14 cellular contexts compared by ENCODE assay signal in genomic region chr10:13993169-13993568, GRCh38.
A peak's percentile ranks its signal among the peaks of the same experiment; 100 is the strongest.
DNase-seq lines count a peak whose midpoint lies in the region; ATAC-seq and TF ChIP-seq lines count a peak whose summit lies in the region.
"Had no signal": no experiment of that assay in that cellular context is flagged by ENCODE, and none has a peak within 500 bp of the region (broad histone marks: within the 10 kb centered on the region; RNA-seq: fewer than 3 reads in every experiment).

No MANE protein-coding gene starts in this region.

- peaks cover 13% of the 10 kb centered on the region for H3K4me1 ChIP-seq in CD4-positive, CD25-positive, alpha-beta regulatory T cell (ENCODE audit: control insufficient read depth, insufficient read depth, low read length, poor library complexity, severe bottlenecking)
- H3K4me1 ChIP-seq in neuronal stem cell (ENCODE audit: control insufficient read depth in 2 of 2, insufficient read depth in 1 of 2, low read depth in 1 of 2, low read length in 2 of 2) = peaks cover 13 to 22% of the 10 kb centered on the region in 2 donors
- H3K4me1 ChIP-seq: Caco-2 had no signal

- no peak overlapping the region for H4K8ac ChIP-seq in neuronal stem cell (ENCODE audit: low read depth, low read length)

- H4K91ac ChIP-seq in neuronal stem cell (ENCODE audit: low read depth, low read length, poor library complexity) = no peak overlapping the region

- CTCF ChIA-PET in activated naive CD4-positive, alpha-beta T cell treated with anti-CD3 and anti-CD28 coated beads for 36 hours (lab: Charles Lee) = interaction anchor here (0.6 to 0.7 kb wide), 3 partner anchors 61 to 274 kb away, joined by 3 read pairs; no protein-coding TSS in a partner anchor

- H3K4me2 ChIP-seq in neuronal stem cell (ENCODE audit: insufficient read depth, low read length, poor library complexity, severe bottlenecking) = no peak overlapping the region
- H3K4me2 ChIP-seq: GM23338 had no signal

- intact Hi-C loops in left colon (cut with DNase I, micrococcal nuclease) = no loop called here
- intact Hi-C loops in activated naive CD4-positive, alpha-beta T cell treated with anti-CD3 and anti-CD28 coated beads for 36 hours (cut with micrococcal nuclease) = no loop called here

- no CpG with 5 or more reads among the region's 2 CpGs for WGBS in neuronal stem cell (ENCODE audit: extremely low coverage in 2 of 2, insufficient read length in 2 of 2, insufficient replicate concordance in 1 of 2), 2 donors

- ATAC-seq in CD4-positive, CD25-positive, alpha-beta regulatory T cell (ENCODE audit: low read depth in 2 of 2) = no peak
- ATAC-seq in GM18517 (IDR thresholded peaks at IDR 0.05; ENCODE audit: unreplicated experiment) (no peak), left colon (no peak)
- ATAC-seq: GM23338 had no signal

- H3K23ac ChIP-seq in neuronal stem cell (ENCODE audit: low read depth, low read length, poor library complexity) = no peak overlapping the region

- no peaks in the 10 kb centered on the region for H3K27me3 Mint-ChIP-seq in CD4-positive, CD25-positive, alpha-beta regulatory T cell
- H3K27me3 Mint-ChIP-seq in activated naive CD4-positive, alpha-beta T cell treated with anti-CD3 and anti-CD28 coated beads for 36 hours (ENCODE audit: low read depth) = no peaks in the 10 kb centered on the region

- peak overlapping the region in 1 of 4 donors; percentile 13 for H3K4me3 Mint-ChIP-seq in CD4-positive, CD25-positive, alpha-beta regulatory T cell
- H3K4me3 Mint-ChIP-seq in activated naive CD4-positive, alpha-beta T cell treated with anti-CD3 and anti-CD28 coated beads for 36 hours = no peak overlapping the region
- H3K4me3 Mint-ChIP-seq: effector memory CD8-positive, alpha-beta T cell; GM23338 had no signal

- no peak overlapping the region for H2BK5ac ChIP-seq in neuronal stem cell (ENCODE audit: low read length)

- DNase-seq in CD4-positive, CD25-positive, alpha-beta regulatory T cell = no peak
- DNase-seq in NCI-H226 (peak; percentile 61), epithelial cell of proximal tubule (ENCODE audit: low read depth) (peak; percentile 25), neuronal stem cell (ENCODE audit: low spot score) (no peak), ecto neural progenitor cell (ENCODE audit: low spot score) (no peak), left colon (no peak)
- DNase-seq in activated naive CD4-positive, alpha-beta T cell treated with anti-CD3 and anti-CD28 coated beads for 36 hours = no peak
- DNase-seq: anterior cingulate cortex; Caco-2; effector memory CD8-positive, alpha-beta T cell; NCI-H1417; NCI-H69 had no signal

- H3K36me3 Mint-ChIP-seq in CD4-positive, CD25-positive, alpha-beta regulatory T cell = no peaks in the 10 kb centered on the region
- no peaks in the 10 kb centered on the region for H3K36me3 Mint-ChIP-seq in activated naive CD4-positive, alpha-beta T cell treated with anti-CD3 and anti-CD28 coated beads for 36 hours (ENCODE audit: low read depth)

- no peak overlapping the region for H3K18ac ChIP-seq in neuronal stem cell (ENCODE audit: low read length)

- H3K4me1 Mint-ChIP-seq in CD4-positive, CD25-positive, alpha-beta regulatory T cell = peaks cover 15 to 57% (median 29%) of the 10 kb centered on the region in 4 donors
- peaks cover 10% of the 10 kb centered on the region for H3K4me1 Mint-ChIP-seq in activated naive CD4-positive, alpha-beta T cell treated with anti-CD3 and anti-CD28 coated beads for 36 hours (ENCODE audit: low read depth)

- no peaks in the 10 kb centered on the region for H3K36me3 ChIP-seq in CD4-positive, CD25-positive, alpha-beta regulatory T cell (ENCODE audit: control insufficient read depth, insufficient read depth, low read length)
- no peaks in the 10 kb centered on the region for H3K36me3 ChIP-seq in neuronal stem cell (replicated peaks in 1 of 2; ENCODE audit: control insufficient read depth in 2 of 2, insufficient read depth in 2 of 2, low read length in 2 of 2)

- H3K4me3 ChIP-seq in CD4-positive, CD25-positive, alpha-beta regulatory T cell (ENCODE audit: low read depth, low read length) = no peak overlapping the region
- no peak overlapping the region for H3K4me3 ChIP-seq in epithelial cell of proximal tubule (ENCODE audit: low read depth, low read length)
- no peak overlapping the region for H3K4me3 ChIP-seq in neuronal stem cell (ENCODE audit: low read length in 2 of 2)
- H3K4me3 ChIP-seq: GM23338 had no signal

- no peaks in the 10 kb centered on the region for H3K27me3 ChIP-seq in CD4-positive, CD25-positive, alpha-beta regulatory T cell (ENCODE audit: control insufficient read depth, insufficient read depth, low read length)
- H3K27me3 ChIP-seq in neuronal stem cell (ENCODE audit: control insufficient read depth in 3 of 3, insufficient read depth in 3 of 3, low read depth in 1 of 3, low read length in 3 of 3) = no peaks in the 10 kb centered on the region

- TF ChIP-seq CTCF in epithelial cell of proximal tubule (conservative IDR thresholded peaks at IDR 0.05; ENCODE audit: low read depth, low read length) = no peak

- H3K9ac ChIP-seq in neuronal stem cell (ENCODE audit: low read depth, low read length, poor library complexity) = no peak overlapping the region

- no peak overlapping the region for H2AK5ac ChIP-seq in neuronal stem cell (ENCODE audit: low read depth, low read length)

- no peak overlapping the region for H2BK120ac ChIP-seq in neuronal stem cell (ENCODE audit: low read depth, low read length)

- peak overlapping the region in 2 of 3 donors; percentile 9 to 82 for H3K27ac Mint-ChIP-seq in CD4-positive, CD25-positive, alpha-beta regulatory T cell
- H3K27ac Mint-ChIP-seq in activated naive CD4-positive, alpha-beta T cell treated with anti-CD3 and anti-CD28 coated beads for 36 hours = no peak overlapping the region
- H3K27ac Mint-ChIP-seq: effector memory CD8-positive, alpha-beta T cell; GM23338 had no signal

- no peaks in the 10 kb centered on the region for H3K9me3 ChIP-seq in CD4-positive, CD25-positive, alpha-beta regulatory T cell (ENCODE audit: control insufficient read depth in 2 of 2, low read length in 2 of 2)
- H3K9me3 ChIP-seq in neuronal stem cell (replicated peaks in 1 of 2; ENCODE audit: control insufficient read depth in 2 of 2, insufficient read depth in 1 of 2, low read depth in 1 of 2, low read length in 2 of 2) = peaks cover 0 to 3% of the 10 kb centered on the region in 2 donors
- H3K9me3 ChIP-seq: Caco-2 had no signal

- peaks cover 0 to 6% (median 0%) of the 10 kb centered on the region in 7 donors for H3K9me3 Mint-ChIP-seq in CD4-positive, CD25-positive, alpha-beta regulatory T cell
- H3K9me3 Mint-ChIP-seq in activated naive CD4-positive, alpha-beta T cell treated with anti-CD3 and anti-CD28 coated beads for 36 hours = no peaks in the 10 kb centered on the region
- H3K9me3 Mint-ChIP-seq: effector memory CD8-positive, alpha-beta T cell; GM23338 had no signal

- no peak overlapping the region for H2BK12ac ChIP-seq in neuronal stem cell (ENCODE audit: low read length)

- H3K4ac ChIP-seq in neuronal stem cell (ENCODE audit: low read length) = no peak overlapping the region

- no peak overlapping the region for H3K27ac ChIP-seq in CD4-positive, CD25-positive, alpha-beta regulatory T cell (ENCODE audit: insufficient read depth, low read length, poor library complexity, severe bottlenecking)
- no peak overlapping the region for H3K27ac ChIP-seq in neuronal stem cell (replicated peaks; ENCODE audit: low read length)

- H3K79me1 ChIP-seq in neuronal stem cell (ENCODE audit: low read depth, low read length) = no peaks in the 10 kb centered on the region

- no peak overlapping the region for H2BK15ac ChIP-seq in neuronal stem cell (ENCODE audit: low read length)

- no peak overlapping the region for H3K14ac ChIP-seq in neuronal stem cell (ENCODE audit: low read length)

- peak overlapping the region; percentile 59 for H2AFZ ChIP-seq in neuronal stem cell (ENCODE audit: low read length)
- H2AFZ ChIP-seq: GM23338 had no signal

Comparison
In these comparisons a context has a peak if more than half of its experiments do, and no peak if none do; other contexts are left out.
1. DNase-seq: peak in NCI-H226 (single experiment) and epithelial cell of proximal tubule (single experiment); none in CD4-positive, CD25-positive, alpha-beta regulatory T cell (0 of 3), neuronal stem cell (single experiment), ecto neural progenitor cell (single experiment), left colon (0 of 2) and activated naive CD4-positive, alpha-beta T cell treated with anti-CD3 and anti-CD28 coated beads for 36 hours (single experiment).